Comparison of ENCODE assay signal across 13 cellular contexts in the genomic region with DNA sequence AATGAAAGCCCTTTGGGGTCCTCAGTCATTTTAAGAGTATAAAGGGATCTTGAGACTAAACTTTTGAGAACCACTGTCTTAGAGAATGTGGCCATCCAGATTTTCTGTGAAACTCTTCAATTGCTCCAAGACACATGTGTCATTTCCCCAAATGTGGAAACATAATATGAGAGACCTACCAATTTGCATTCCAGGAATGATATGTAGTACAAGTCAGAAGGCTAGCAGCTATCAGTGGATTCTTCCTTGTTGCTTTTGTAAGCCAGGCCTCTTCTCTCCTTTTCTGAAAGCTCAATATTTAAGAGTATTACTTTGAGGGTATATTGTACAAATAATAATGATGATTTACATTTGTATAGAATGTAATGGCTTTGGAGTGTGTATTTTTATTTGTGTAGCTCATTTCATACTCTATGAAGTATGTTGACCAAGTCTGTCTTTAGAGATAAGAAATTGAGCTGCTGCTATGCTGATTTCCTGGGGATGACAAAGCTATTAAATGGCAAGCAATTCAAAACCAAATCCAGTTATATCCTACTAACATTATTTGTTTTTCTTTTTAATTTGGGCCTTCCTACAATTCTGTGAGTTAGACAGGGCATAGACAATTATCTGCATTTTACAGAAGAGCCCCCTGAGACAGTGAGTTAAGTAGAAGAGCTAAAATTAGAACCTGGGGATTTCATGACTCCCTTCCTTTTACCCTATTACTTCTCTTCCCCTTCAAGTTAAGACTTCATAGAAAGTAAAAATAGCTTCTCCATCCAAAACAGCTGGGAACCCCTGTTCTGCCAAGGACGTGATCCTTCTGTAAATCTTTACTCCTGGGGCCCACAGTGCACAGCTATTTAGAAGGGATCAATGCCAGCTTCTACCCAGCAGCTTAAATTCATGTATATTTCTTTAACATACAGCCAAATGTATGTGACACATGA.
DNase-seq lines count a peak whose midpoint lies in the region; FAIRE-seq and TF ChIP-seq lines count a peak whose summit lies in the region.
"Had no signal": no experiment of that assay in that cellular context is flagged by ENCODE, and none has a peak within 500 bp of the region (broad histone marks: within the 10 kb centered on the region; RNA-seq: fewer than 3 reads in every experiment).

No MANE protein-coding gene starts in this region.

- TF ChIP-seq CTCF in adrenal gland (IDR thresholded peaks at IDR 0.05) (no peak), hepatocyte (IDR thresholded peaks at IDR 0.05; ENCODE audit: poor library complexity) (no peak), BE2C (IDR thresholded peaks at IDR 0.05; ENCODE audit: low read depth, low read length) (no peak)

- FAIRE-seq in small intestine (lab: Jason Lieb, UNC) = no peak
- FAIRE-seq: GM12892 had no signal

- H3K36me3 ChIP-seq in adrenal gland (replicated peaks in 1 of 2) (no peaks in the 10 kb centered on the region), hepatocyte (replicated peaks; ENCODE audit: insufficient read depth, low read depth) (no peaks in the 10 kb centered on the region), small intestine (ENCODE audit: control insufficient read depth in 2 of 2, insufficient read depth in 2 of 2, low read length in 2 of 2) (no peaks in the 10 kb centered on the region), BE2C (no peaks in the 10 kb centered on the region)

- H3K79me2 ChIP-seq in hepatocyte = no peaks in the 10 kb centered on the region

- H3K9me2 ChIP-seq in hepatocyte (replicated peaks; ENCODE audit: insufficient read depth) = no peaks in the 10 kb centered on the region

- H3K4me3 ChIP-seq in adrenal gland (no peak overlapping the region), hepatocyte (no peak overlapping the region), small intestine (ENCODE audit: low read depth in 1 of 2, low read length in 2 of 2) (no peak overlapping the region), BE2C (ENCODE audit: low read depth, low read length) (no peak overlapping the region)

- H3K4me1 ChIP-seq in adrenal gland (replicated peaks in 1 of 2) = peaks cover 4 to 30% of the 10 kb centered on the region in 2 donors
- peaks cover 14% of the 10 kb centered on the region for H3K4me1 ChIP-seq in hepatocyte (ENCODE audit: insufficient read depth)
- H3K4me1 ChIP-seq in small intestine (ENCODE audit: control insufficient read depth in 2 of 2, insufficient read depth in 1 of 2, low read depth in 1 of 2, low read length in 1 of 2) = peaks cover 0 to 11% of the 10 kb centered on the region in 2 donors
- no peaks in the 10 kb centered on the region for H3K4me1 ChIP-seq in BE2C

- H3K27me3 ChIP-seq in adrenal gland (no peaks in the 10 kb centered on the region), hepatocyte (no peaks in the 10 kb centered on the region), small intestine (ENCODE audit: control insufficient read depth in 2 of 2, insufficient read depth in 2 of 2, low read length in 2 of 2) (no peaks in the 10 kb centered on the region), BE2C (no peaks in the 10 kb centered on the region)

- DNase-seq in AG08395 (ENCODE audit: low spot score) (peak; percentile 59), HT1080 (ENCODE audit: low read depth) (peak; percentile 13), adrenal gland (no peak), hepatocyte (ENCODE audit: low spot score) (no peak), foreskin melanocyte (no peak), small intestine (no peak), BE2C (no peak)
- DNase-seq in activated CD4-positive, CD25-positive, alpha-beta regulatory T cell (lab: John Stamatoyannopoulos, UW) = no peak
- DNase-seq: activated effector memory CD4-positive, alpha-beta T cell treated with Interleukin-2 at 50 U/mL for 16 hours; effector CD4-positive, alpha-beta T cell; KG1; T-helper 9 cell had no signal

- WGBS in adrenal gland, 4 donors = 44 to 60% (median 50%) methylated on average over 1 of the region's 1 CpG
- 41% methylated on average over 1 of the region's 1 CpG for whole genome bisulfite sequencing in hepatocyte (ENCODE audit: low lambda C conversion rate, missing lambda C conversion rate)
- WGBS in small intestine, 3 donors = 59 to 75% (median 63%) methylated on average over 1 of the region's 1 CpG

- intact Hi-C loops in adrenal gland (cut with DNase I) = loop anchor here in 1 of 2 donors (10.0 kb wide), 1 partner anchor 60 kb away; no protein-coding TSS in a partner anchor

- H3K27ac ChIP-seq in adrenal gland (peak overlapping the region in 3 of 5 donors; percentile 0 to 20 (median 15)), hepatocyte (peak overlapping the region; percentile 14), small intestine (ENCODE audit: low read depth in 1 of 2, low read length in 1 of 2) (no peak overlapping the region)

- no peaks in the 10 kb centered on the region for H4K20me1 ChIP-seq in hepatocyte (ENCODE audit: insufficient read depth, poor library complexity, severe bottlenecking)

- H3K4me2 ChIP-seq in hepatocyte = no peak overlapping the region

- no peak for TF ChIP-seq POLR2A in adrenal gland (IDR thresholded peaks at IDR 0.05)

- H2AFZ ChIP-seq in hepatocyte = no peak overlapping the region

- H3K9me3 ChIP-seq in adrenal gland (replicated peaks in 1 of 3) (no peaks in the 10 kb centered on the region), hepatocyte (ENCODE audit: low read depth) (no peaks in the 10 kb centered on the region), small intestine (ENCODE audit: control insufficient read depth, low read depth) (no peaks in the 10 kb centered on the region), BE2C (no peaks in the 10 kb centered on the region)

Comparison
In these comparisons a context has a peak if more than half of its experiments do, and no peak if none do; other contexts are left out.
1. DNase-seq: peak in AG08395 (single experiment) and HT1080 (single experiment); none in adrenal gland (0 of 7), hepatocyte (single experiment), foreskin melanocyte (single experiment), activated CD4-positive, CD25-positive, alpha-beta regulatory T cell (0 of 4), small intestine (single experiment) and BE2C (single experiment).
2. H3K27ac ChIP-seq: peak in adrenal gland (3 of 5) and hepatocyte (single experiment); none in small intestine (0 of 2).